In the genomic region with DNA sequence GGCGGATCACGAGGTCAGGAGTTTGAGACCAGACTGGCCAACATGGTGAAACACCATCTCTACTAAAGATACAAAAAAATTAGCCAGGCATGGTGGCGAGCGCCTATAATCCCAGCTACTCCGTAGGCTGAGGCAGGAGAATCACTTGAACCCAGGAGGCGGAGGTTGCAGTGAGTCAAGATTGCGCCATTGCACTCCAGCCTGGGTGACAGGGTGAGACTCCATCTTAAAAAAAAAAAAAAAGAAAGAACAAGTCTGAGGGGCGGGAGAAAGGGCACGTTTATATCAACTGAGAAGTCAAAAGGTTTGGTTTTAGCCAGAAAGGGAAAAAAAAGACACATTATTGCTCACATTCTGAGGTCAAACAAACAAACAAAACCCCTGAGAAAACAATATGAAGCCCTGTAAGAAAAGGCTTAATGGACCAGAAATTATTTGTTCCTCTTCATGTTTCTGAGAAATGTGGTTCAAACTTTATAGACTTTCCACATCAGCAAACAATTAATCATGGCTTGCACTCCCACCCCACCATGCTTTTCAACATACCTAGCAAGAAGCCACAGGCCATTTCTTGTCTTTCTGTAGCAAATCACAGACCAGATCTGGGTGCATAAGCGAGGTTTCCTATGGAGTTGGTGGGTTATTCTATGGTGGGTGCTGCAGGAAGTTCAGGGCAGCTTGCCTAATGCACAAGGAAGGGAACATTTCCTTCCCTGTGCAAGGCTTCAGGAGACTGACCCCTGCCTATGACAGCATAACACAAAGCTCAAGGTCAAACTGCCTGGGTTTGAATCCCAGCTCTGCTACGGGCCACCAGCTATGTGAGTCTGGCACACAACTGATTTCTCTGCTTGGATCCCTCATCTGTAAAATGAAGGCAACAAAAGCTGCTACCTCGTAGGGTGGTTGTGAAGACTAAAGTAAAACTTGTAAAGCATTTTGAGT, we compare ENCODE assay signal across 1 cellular context.
TF ChIP-seq lines count a peak whose summit lies in the region.

No MANE protein-coding gene starts in this region.

TF ChIP-seq in K562, 482 proteins besides CTCF, POLR2A, EP300 and RAD21 (continued from another document):
- TF ChIP-seq, protein P1, sequence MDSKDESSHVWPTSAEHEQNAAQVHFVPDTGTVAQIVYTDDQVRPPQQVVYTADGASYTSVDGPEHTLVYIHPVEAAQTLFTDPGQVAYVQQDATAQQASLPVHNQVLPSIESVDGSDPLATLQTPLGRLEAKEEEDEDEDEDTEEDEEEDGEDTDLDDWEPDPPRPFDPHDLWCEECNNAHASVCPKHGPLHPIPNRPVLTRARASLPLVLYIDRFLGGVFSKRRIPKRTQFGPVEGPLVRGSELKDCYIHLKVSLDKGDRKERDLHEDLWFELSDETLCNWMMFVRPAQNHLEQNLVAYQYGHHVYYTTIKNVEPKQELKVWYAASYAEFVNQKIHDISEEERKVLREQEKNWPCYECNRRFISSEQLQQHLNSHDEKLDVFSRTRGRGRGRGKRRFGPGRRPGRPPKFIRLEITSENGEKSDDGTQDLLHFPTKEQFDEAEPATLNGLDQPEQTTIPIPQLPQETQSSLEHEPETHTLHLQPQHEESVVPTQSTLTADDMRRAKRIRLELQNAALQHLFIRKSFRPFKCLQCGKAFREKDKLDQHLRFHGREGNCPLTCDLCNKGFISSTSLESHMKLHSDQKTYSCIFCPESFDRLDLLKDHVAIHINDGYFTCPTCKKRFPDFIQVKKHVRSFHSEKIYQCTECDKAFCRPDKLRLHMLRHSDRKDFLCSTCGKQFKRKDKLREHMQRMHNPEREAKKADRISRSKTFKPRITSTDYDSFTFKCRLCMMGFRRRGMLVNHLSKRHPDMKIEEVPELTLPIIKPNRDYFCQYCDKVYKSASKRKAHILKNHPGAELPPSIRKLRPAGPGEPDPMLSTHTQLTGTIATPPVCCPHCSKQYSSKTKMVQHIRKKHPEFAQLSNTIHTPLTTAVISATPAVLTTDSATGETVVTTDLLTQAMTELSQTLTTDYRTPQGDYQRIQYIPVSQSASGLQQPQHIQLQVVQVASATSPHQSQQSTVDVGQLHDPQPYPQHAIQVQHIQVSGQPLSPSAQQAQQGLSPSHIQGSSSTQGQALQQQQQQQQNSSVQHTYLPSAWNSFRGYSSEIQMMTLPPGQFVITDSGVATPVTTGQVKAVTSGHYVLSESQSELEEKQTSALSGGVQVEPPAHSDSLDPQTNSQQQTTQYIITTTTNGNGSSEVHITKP (IDR thresholded peaks at IDR 0.05; ENCODE audit: partially characterized antibody), result peak; percentile 22
- TF ChIP-seq NFRKB (IDR thresholded peaks at IDR 0.05; ENCODE audit: low read depth) (peak; percentile 45; the same call in 1 of the 2 replicates), ZNF253 (CRISPR knock-in tag; conservative IDR thresholded peaks at IDR 0.05) (no peak), ZNF644 (tag; IDR thresholded peaks at IDR 0.05; ENCODE audit: low read depth) (no peak), PCBP2 (IDR thresholded peaks at IDR 0.05; ENCODE audit: low read depth, low read length, poor library complexity, severe bottlenecking) (no peak), ZNF766 (CRISPR knock-in tag; conservative IDR thresholded peaks at IDR 0.05) (peak; percentile 3; the same call in 1 of the 2 replicates), RBM25 (IDR thresholded peaks at IDR 0.05; ENCODE audit: low read depth, low read length, severe bottlenecking) (no peak), U2AF1 (optimal IDR thresholded peaks at IDR 0.05; ENCODE audit: low read depth, low read length) (no peak), DPF2 (IDR thresholded peaks at IDR 0.05) (no peak), NCOA2 (IDR thresholded peaks at IDR 0.05; ENCODE audit: partially characterized antibody in 2 of 2) (no peak), CHD2 (IDR thresholded peaks at IDR 0.05; ENCODE audit: low read depth, low read length) (no peak), CHD1 (IDR thresholded peaks at IDR 0.05; ENCODE audit: low read length) (no peak), WHSC1 (IDR thresholded peaks at IDR 0.05; ENCODE audit: low read length) (no peak), NCOA4 (IDR thresholded peaks at IDR 0.05; ENCODE audit: partially characterized antibody) (no peak), BRF1 (IDR thresholded peaks at IDR 0.05; ENCODE audit: borderline replicate concordance, extremely low read depth, insufficient read length) (no peak), NEUROD1 (IDR thresholded peaks at IDR 0.05; ENCODE audit: borderline replicate concordance, low read depth, low read length, partially characterized antibody) (no peak), FUS (optimal IDR thresholded peaks at IDR 0.05; ENCODE audit: low read depth, low read length) (no peak), DMBX1 (CRISPR knock-in tag; IDR thresholded peaks at IDR 0.05; ENCODE audit: borderline replicate concordance) (peak; percentile 21; the same call in 1 of the 2 replicates), ZNF23 (CRISPR knock-in tag; IDR thresholded peaks at IDR 0.05) (no peak), KLF13 (tag; IDR thresholded peaks at IDR 0.05; ENCODE audit: borderline replicate concordance, low read depth) (no peak), ZNF384 (IDR thresholded peaks at IDR 0.05; ENCODE audit: low read depth, low read length) (0 out of 2 replicates have a peak, but pooled peaks have one; percentile 34), BCL6 (CRISPR knock-in tag; IDR thresholded peaks at IDR 0.05) (no peak), SLC30A9 (CRISPR knock-in tag; IDR thresholded peaks at IDR 0.05) (no peak), MYNN (IDR thresholded peaks at IDR 0.05) (no peak), MYNN (CRISPR knock-in tag; IDR thresholded peaks at IDR 0.05) (no peak), GABPA (tag; conservative IDR thresholded peaks at IDR 0.05; ENCODE audit: low read depth) (no peak), ZNF12 (CRISPR knock-in tag; IDR thresholded peaks at IDR 0.05) (no peak)
- TF ChIP-seq, protein P2, sequence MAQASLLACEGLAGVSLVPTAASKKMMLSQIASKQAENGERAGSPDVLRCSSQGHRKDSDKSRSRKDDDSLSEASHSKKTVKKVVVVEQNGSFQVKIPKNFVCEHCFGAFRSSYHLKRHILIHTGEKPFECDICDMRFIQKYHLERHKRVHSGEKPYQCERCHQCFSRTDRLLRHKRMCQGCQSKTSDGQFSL (CRISPR knock-in tag; IDR thresholded peaks at IDR 0.05), result no peak
- TF ChIP-seq, protein P2 (tag; IDR thresholded peaks at IDR 0.05), result peak in 1 of 2 experiments; percentile 64; a peak in 1 of 4 replicates
- TF ChIP-seq, protein P3, sequence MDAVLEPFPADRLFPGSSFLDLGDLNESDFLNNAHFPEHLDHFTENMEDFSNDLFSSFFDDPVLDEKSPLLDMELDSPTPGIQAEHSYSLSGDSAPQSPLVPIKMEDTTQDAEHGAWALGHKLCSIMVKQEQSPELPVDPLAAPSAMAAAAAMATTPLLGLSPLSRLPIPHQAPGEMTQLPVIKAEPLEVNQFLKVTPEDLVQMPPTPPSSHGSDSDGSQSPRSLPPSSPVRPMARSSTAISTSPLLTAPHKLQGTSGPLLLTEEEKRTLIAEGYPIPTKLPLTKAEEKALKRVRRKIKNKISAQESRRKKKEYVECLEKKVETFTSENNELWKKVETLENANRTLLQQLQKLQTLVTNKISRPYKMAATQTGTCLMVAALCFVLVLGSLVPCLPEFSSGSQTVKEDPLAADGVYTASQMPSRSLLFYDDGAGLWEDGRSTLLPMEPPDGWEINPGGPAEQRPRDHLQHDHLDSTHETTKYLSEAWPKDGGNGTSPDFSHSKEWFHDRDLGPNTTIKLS (IDR thresholded peaks at IDR 0.05; ENCODE audit: borderline replicate concordance, low read depth), result no peak
- TF ChIP-seq, protein P4, sequence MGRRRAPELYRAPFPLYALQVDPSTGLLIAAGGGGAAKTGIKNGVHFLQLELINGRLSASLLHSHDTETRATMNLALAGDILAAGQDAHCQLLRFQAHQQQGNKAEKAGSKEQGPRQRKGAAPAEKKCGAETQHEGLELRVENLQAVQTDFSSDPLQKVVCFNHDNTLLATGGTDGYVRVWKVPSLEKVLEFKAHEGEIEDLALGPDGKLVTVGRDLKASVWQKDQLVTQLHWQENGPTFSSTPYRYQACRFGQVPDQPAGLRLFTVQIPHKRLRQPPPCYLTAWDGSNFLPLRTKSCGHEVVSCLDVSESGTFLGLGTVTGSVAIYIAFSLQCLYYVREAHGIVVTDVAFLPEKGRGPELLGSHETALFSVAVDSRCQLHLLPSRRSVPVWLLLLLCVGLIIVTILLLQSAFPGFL (CRISPR knock-in tag; IDR thresholded peaks at IDR 0.05), result no peak
- TF ChIP-seq, protein P5, sequence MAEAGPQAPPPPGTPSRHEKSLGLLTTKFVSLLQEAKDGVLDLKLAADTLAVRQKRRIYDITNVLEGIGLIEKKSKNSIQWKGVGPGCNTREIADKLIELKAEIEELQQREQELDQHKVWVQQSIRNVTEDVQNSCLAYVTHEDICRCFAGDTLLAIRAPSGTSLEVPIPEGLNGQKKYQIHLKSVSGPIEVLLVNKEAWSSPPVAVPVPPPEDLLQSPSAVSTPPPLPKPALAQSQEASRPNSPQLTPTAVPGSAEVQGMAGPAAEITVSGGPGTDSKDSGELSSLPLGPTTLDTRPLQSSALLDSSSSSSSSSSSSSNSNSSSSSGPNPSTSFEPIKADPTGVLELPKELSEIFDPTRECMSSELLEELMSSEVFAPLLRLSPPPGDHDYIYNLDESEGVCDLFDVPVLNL (CRISPR knock-in tag; IDR thresholded peaks at IDR 0.05; ENCODE audit: low read depth), result no peak
- TF ChIP-seq, protein P6, sequence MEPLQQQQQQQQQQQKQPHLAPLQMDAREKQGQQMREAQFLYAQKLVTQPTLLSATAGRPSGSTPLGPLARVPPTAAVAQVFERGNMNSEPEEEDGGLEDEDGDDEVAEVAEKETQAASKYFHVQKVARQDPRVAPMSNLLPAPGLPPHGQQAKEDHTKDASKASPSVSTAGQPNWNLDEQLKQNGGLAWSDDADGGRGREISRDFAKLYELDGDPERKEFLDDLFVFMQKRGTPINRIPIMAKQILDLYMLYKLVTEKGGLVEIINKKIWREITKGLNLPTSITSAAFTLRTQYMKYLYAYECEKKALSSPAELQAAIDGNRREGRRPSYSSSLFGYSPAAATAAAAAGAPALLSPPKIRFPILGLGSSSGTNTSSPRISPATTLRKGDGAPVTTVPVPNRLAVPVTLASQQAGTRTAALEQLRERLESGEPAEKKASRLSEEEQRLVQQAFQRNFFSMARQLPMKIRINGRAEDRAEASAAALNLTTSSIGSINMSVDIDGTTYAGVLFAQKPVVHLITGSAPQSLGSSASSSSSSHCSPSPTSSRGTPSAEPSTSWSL (CRISPR knock-in tag; IDR thresholded peaks at IDR 0.05; ENCODE audit: borderline replicate concordance), result no peak
- TF ChIP-seq, protein P7, sequence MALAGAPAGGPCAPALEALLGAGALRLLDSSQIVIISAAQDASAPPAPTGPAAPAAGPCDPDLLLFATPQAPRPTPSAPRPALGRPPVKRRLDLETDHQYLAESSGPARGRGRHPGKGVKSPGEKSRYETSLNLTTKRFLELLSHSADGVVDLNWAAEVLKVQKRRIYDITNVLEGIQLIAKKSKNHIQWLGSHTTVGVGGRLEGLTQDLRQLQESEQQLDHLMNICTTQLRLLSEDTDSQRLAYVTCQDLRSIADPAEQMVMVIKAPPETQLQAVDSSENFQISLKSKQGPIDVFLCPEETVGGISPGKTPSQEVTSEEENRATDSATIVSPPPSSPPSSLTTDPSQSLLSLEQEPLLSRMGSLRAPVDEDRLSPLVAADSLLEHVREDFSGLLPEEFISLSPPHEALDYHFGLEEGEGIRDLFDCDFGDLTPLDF (CRISPR knock-in tag; IDR thresholded peaks at IDR 0.05), result no peak
- TF ChIP-seq, protein P8, sequence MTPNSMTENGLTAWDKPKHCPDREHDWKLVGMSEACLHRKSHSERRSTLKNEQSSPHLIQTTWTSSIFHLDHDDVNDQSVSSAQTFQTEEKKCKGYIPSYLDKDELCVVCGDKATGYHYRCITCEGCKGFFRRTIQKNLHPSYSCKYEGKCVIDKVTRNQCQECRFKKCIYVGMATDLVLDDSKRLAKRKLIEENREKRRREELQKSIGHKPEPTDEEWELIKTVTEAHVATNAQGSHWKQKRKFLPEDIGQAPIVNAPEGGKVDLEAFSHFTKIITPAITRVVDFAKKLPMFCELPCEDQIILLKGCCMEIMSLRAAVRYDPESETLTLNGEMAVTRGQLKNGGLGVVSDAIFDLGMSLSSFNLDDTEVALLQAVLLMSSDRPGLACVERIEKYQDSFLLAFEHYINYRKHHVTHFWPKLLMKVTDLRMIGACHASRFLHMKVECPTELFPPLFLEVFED (CRISPR knock-in tag; conservative IDR thresholded peaks at IDR 0.05), result no peak
- TF ChIP-seq, protein P9, sequence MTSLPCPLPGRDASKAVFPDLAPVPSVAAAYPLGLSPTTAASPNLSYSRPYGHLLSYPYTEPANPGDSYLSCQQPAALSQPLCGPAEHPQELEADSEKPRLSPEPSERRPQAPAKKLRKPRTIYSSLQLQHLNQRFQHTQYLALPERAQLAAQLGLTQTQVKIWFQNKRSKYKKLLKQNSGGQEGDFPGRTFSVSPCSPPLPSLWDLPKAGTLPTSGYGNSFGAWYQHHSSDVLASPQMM (CRISPR knock-in tag; IDR thresholded peaks at IDR 0.05), result no peak
